In genomic region chr10:67884842-67885680, GRCh38 we compare ENCODE assay signal across 8 cellular contexts. TPM values are rescaled to one million over a fixed set of nuclear protein-coding genes. Genes with fewer than 3 reads are reported as not detected.
DNase-seq lines count a peak whose midpoint lies in the region; ATAC-seq and TF ChIP-seq lines count a peak whose summit lies in the region.

No MANE protein-coding gene starts in this region.

- peaks cover 15 to 20% of the 10 kb centered on the region in 2 experiments for H3K79me1 ChIP-seq in IMR-90 (ENCODE audit: low read depth in 1 of 2, low read length in 2 of 2)

- intact Hi-C loops in IMR-90 (cut with micrococcal nuclease) = loop anchor here (1.0 to 10.0 kb wide), 3 partner anchors 190 to 450 kb away; partner anchors contain the start of genes HERC4, HNRNPH3 and PBLD

- H3K9me3 Mint-ChIP-seq in naive B cell = no peaks in the 10 kb centered on the region

- H3K23ac ChIP-seq in IMR-90 (ENCODE audit: low read depth, low read length) = peak overlapping the region; percentile 29

- peaks cover 7% of the 10 kb centered on the region for H3K36me3 ChIP-seq in IMR-90 (ENCODE audit: control insufficient read depth, insufficient read depth, low read length)
- H3K36me3 ChIP-seq in fibroblast of lung (ENCODE audit: control insufficient read depth, insufficient read depth, low read length) = peaks cover 3% of the 10 kb centered on the region

- H3K4me1 Mint-ChIP-seq in naive B cell = peaks cover 17 to 34% (median 26%) of the 10 kb centered on the region in 3 donors

- TF ChIP-seq CTCF in IMR-90 (conservative IDR thresholded peaks at IDR 0.05; ENCODE audit: low read depth, low read length) = no peak
- no peak for TF ChIP-seq CTCF in fibroblast of lung (conservative IDR thresholded peaks at IDR 0.05 in 1 of 2, IDR thresholded peaks at IDR 0.05 in 1 of 2; ENCODE audit: low read depth in 1 of 2, low read length in 2 of 2)

- DNase-seq in DMS114 treated with DMSO at 0.1 percent for 48 hours (lab: John Stamatoyannopoulos, UW; ENCODE audit: unreplicated experiment) (peak; percentile 68), IMR-90 (peak; percentile 63), RKO (ENCODE audit: low spot score) (peak; percentile 75), fibroblast of lung (ENCODE audit: low read depth in 2 of 2) (peak; percentile 71 to 82), naive B cell (peak; percentile 82)
- DNase-seq in activated T-helper 1 cell treated with anti-CD3 and anti-CD28 coated beads, Interleukin-2, amount 50 U/mL, for 16 hours (ENCODE audit: low read depth in 1 of 2, low spot score in 1 of 2) = peak; percentile 53 to 66
- DNase-seq in stimulated activated CD8-positive, alpha-beta memory T cell treated with anti-CD3 and anti-CD28 coated beads, Interleukin-7, amount 100 ng/mL, for 48 hours (ENCODE audit: extremely low read depth in 1 of 2, low read depth in 1 of 2) = peak; percentile 70 to 71

- peaks cover 26% of the 10 kb centered on the region for H3K79me2 ChIP-seq in fibroblast of lung (ENCODE audit: control insufficient read depth, insufficient read depth, low read length)

- no peak overlapping the region for H2AK5ac ChIP-seq in IMR-90 (ENCODE audit: low read depth, low read length)

- 0 out of 2 replicates have a peak overlapping the region, but pooled peaks have one; percentile 19 for H3K4ac ChIP-seq in IMR-90 (ENCODE audit: low read depth, low read length)

- no peaks in the 10 kb centered on the region for H3K9me3 ChIP-seq in IMR-90 (ENCODE audit: control insufficient read depth, insufficient read depth, low read length)
- H3K9me3 ChIP-seq in fibroblast of lung (ENCODE audit: control insufficient read depth, insufficient read depth, low read depth, low read length) = no peaks in the 10 kb centered on the region

- 0% methylated on average over 36 of the region's 73 CpGs; no CpG with 5 or more reads in 1 of the 2 experiments for WGBS in IMR-90 (ENCODE audit: extremely low coverage in 2 of 2, insufficient read length in 1 of 2), 2 experiments

- H2AK9ac ChIP-seq in IMR-90 (replicated peaks; ENCODE audit: low read depth, low read length, poor library complexity) = peak overlapping the region; percentile 69

- H4K20me1 ChIP-seq in IMR-90 (ENCODE audit: insufficient read depth, low read length) = peaks cover 15% of the 10 kb centered on the region
- no peaks in the 10 kb centered on the region for H4K20me1 ChIP-seq in fibroblast of lung (ENCODE audit: control insufficient read depth, extremely low read depth, insufficient read depth, low read length)

- H4K91ac ChIP-seq in IMR-90 (ENCODE audit: insufficient read depth, low read depth, low read length) = no peak overlapping the region

- dilution Hi-C loops in IMR-90 (cut with HindIII; ENCODE audit: low sequenced_read_pairs, unreplicated experiment) = no loop called here

- TF ChIP-seq POLR2A in IMR-90 (IDR thresholded peaks at IDR 0.05; ENCODE audit: low read depth, low read length) = no peak

- POLR2A ChIA-PET in IMR-90 (lab: Charles Lee; ENCODE audit: unreplicated experiment) = interaction anchor here (0.6 kb wide), 1 partner anchor 896 kb away, joined by 3 read pairs; no protein-coding TSS in a partner anchor

- H3K27me3 Mint-ChIP-seq in naive B cell = no peaks in the 10 kb centered on the region

- H3K27me3 ChIP-seq in IMR-90 (ENCODE audit: control insufficient read depth, insufficient read depth, low read length) (no peaks in the 10 kb centered on the region), fibroblast of lung (ENCODE audit: control insufficient read depth, insufficient read depth, low read length) (no peaks in the 10 kb centered on the region)

- no peak for TF ChIP-seq RAD21 in IMR-90 (IDR thresholded peaks at IDR 0.05; ENCODE audit: low read length)

- H2BK15ac ChIP-seq in IMR-90 (ENCODE audit: low read depth, low read length) = no peak overlapping the region

- H3K4me1 ChIP-seq in IMR-90 (ENCODE audit: control insufficient read depth, insufficient read depth, low read length) (peaks cover 3% of the 10 kb centered on the region; the same call in 1 of the 2 replicates), fibroblast of lung (ENCODE audit: control insufficient read depth, extremely low read depth, insufficient read depth, low read length) (peaks cover 2% of the 10 kb centered on the region)

- H3K56ac ChIP-seq in IMR-90 (ENCODE audit: extremely low read depth, insufficient read depth, low read length) = peak overlapping the region; percentile 66; the same call in 1 of the 2 replicates

- H2BK120ac ChIP-seq in IMR-90 (ENCODE audit: low read depth, low read length) = no peak overlapping the region

- H4K8ac ChIP-seq in IMR-90 (ENCODE audit: low read depth in 2 of 2, low read length in 2 of 2) = peak overlapping the region in 1 of 2 experiments; percentile 37; a peak in 1 of 4 replicates

- H2AFZ ChIP-seq in IMR-90 (replicated peaks; ENCODE audit: low read length, poor library complexity) (peak overlapping the region; percentile 88), fibroblast of lung (ENCODE audit: low read length) (no peak overlapping the region)

- peak; percentile 65 for ATAC-seq in GM21576 (IDR thresholded peaks at IDR 0.05; ENCODE audit: unreplicated experiment)
- peak; percentile 83 for ATAC-seq in IMR-90 (ENCODE audit: low read depth)
- ATAC-seq in naive B cell (ENCODE audit: low read depth in 2 of 2) = peak; percentile 62 to 65

- H3K4me2 ChIP-seq in IMR-90 (ENCODE audit: low read depth, low read length) (peak overlapping the region; percentile 77; the same call in 1 of the 2 replicates), fibroblast of lung (ENCODE audit: extremely low read depth, insufficient read depth, low read length) (peak overlapping the region; percentile 84)

- peak overlapping the region; percentile 53 for H2BK5ac ChIP-seq in IMR-90 (ENCODE audit: low read depth, low read length, poor library complexity, severe bottlenecking)

- H2BK20ac ChIP-seq in IMR-90 (ENCODE audit: low read depth, low read length) = no peak overlapping the region

- peak overlapping the region; percentile 55 for H3K27ac ChIP-seq in IMR-90 (ENCODE audit: insufficient read depth, low read length)
- H3K27ac ChIP-seq in fibroblast of lung (ENCODE audit: insufficient read depth, low read length) = peak overlapping the region; percentile 52

- CTCF ChIA-PET in IMR-90 (lab: Yijun Ruan, JAX) = interaction anchor here (0.5 to 1.2 kb wide), 4 partner anchors 12 to 447 kb away, joined by 3 to 6 read pairs (median 3); partner anchors contain the start of gene HNRNPH3

- BruUV-seq in IMR-90 (replicated peaks; lab: Mats Ljungman, UMichigan) = no TSS peak

- in situ Hi-C loops in IMR-90 (cut with MboI; ENCODE audit: low sequenced_read_pairs) = no loop called here

- H3K9ac ChIP-seq in IMR-90 (ENCODE audit: low read depth, low read length) = peak overlapping the region; percentile 52
- peak overlapping the region; percentile 79 for H3K9ac ChIP-seq in fibroblast of lung (ENCODE audit: insufficient read depth, low read length)

- peaks cover 11 to 13% of the 10 kb centered on the region in 2 donors for H3K36me3 Mint-ChIP-seq in naive B cell

- H3K27ac Mint-ChIP-seq in naive B cell = peak overlapping the region; percentile 94 to 97 (median 96)

- 0 out of 2 replicates have a peak, but pooled peaks cover 5% of the 10 kb centered on the region for H3K9me1 ChIP-seq in IMR-90 (ENCODE audit: insufficient read depth, low read length)

- H3K4me3 ChIP-seq in IMR-90 (ENCODE audit: insufficient read depth, low read depth, low read length) = peak overlapping the region; percentile 56
- peak overlapping the region; percentile 60 to 79 (median 74) for H3K4me3 ChIP-seq in fibroblast of lung (replicated peaks in 1 of 4; ENCODE audit: control extremely low read depth in 1 of 4, insufficient read depth in 1 of 4, low read depth in 3 of 4, low read length in 4 of 4)

- peak overlapping the region; percentile 84 to 97 (median 92) for H3K4me3 Mint-ChIP-seq in naive B cell

- no peak overlapping the region for H3K18ac ChIP-seq in IMR-90 (ENCODE audit: low read depth, low read length)

- no peak overlapping the region for H4K5ac ChIP-seq in IMR-90 (ENCODE audit: low read depth, low read length)

- no peak overlapping the region for H3K14ac ChIP-seq in IMR-90 (replicated peaks; ENCODE audit: low read depth, low read length)

TF ChIP-seq in IMR-90, 13 proteins besides CTCF, POLR2A, EP300 and RAD21 (continues in another document):
- TF ChIP-seq CEBPB (IDR thresholded peaks at IDR 0.05; ENCODE audit: low read depth, low read length) (no peak), SMC3 (IDR thresholded peaks at IDR 0.05; ENCODE audit: low read depth, low read length) (no peak), MAFK (IDR thresholded peaks at IDR 0.05; ENCODE audit: low read depth, low read length) (no peak), ELK1 (IDR thresholded peaks at IDR 0.05; ENCODE audit: borderline replicate concordance, low read depth, low read length) (no peak), CHD1 (IDR thresholded peaks at IDR 0.05; ENCODE audit: low read depth, low read length) (no peak), BHLHE40 (IDR thresholded peaks at IDR 0.05; ENCODE audit: low read depth, low read length) (no peak)

RNA-seq across cellular contexts. Expression of gene SIRT1, which starts 0.6 kb away (rescaled TPM):
- total RNA-seq in IMR-90 (2012; rRNA removed) (12.9 and 20.6 TPM in 2 replicates), fibroblast of lung (21.1 TPM in 2 replicates)
- polyA plus RNA-seq in IMR-90 (2012; rRNA removed) (6.9 and 9.5 TPM in 2 replicates), fibroblast of lung (17.0 and 18.0 TPM in 2 replicates), naive B cell (ENCODE audit: low read depth in 6 of 6) (10 to 100 TPM; 16.5 to 34.4 (median 21.0) TPM)
- polyA plus RNA-seq in IMR-90 (2012; cell fraction: cytosol; rRNA removed) = 1.4 and 1.7 TPM in 2 replicates
- polyA plus RNA-seq in IMR-90 (2012; cell fraction: nucleus; rRNA removed; ENCODE audit: low replicate concordance) = 1.3 and 7.2 TPM in 2 replicates
- 10.5 and 11.4 TPM in 2 replicates for polyA plus RNA-seq in fibroblast of lung (2012)
- polyA minus RNA-seq in fibroblast of lung (ENCODE audit: low replicate concordance) = 1.0 and 1.9 TPM in 2 replicates

RNA-seq across cellular contexts. Expression of gene DNAJC12, which starts 47.1 kb away (rescaled TPM):
- total RNA-seq in IMR-90 (2012; rRNA removed) (1.7 and 2.3 TPM in 2 replicates), fibroblast of lung (1.8 and 3.9 TPM in 2 replicates)
- polyA plus RNA-seq in IMR-90 (2012; rRNA removed) (2.0 and 2.9 TPM in 2 replicates), fibroblast of lung (1.1 and 2.3 TPM in 2 replicates), naive B cell (ENCODE audit: low read depth in 6 of 6) (under 1 TPM in 1 of 6 donors, not detected in 5; 0.70 TPM)
- 0.36 and 1.1 TPM in 2 replicates for polyA plus RNA-seq in IMR-90 (2012; cell fraction: cytosol; rRNA removed)
- 0.05 and 1.1 TPM in 2 replicates for polyA plus RNA-seq in IMR-90 (2012; cell fraction: nucleus; rRNA removed; ENCODE audit: low replicate concordance)
- 0.63 and 1.5 TPM in 2 replicates for polyA plus RNA-seq in fibroblast of lung (2012)
- polyA minus RNA-seq in fibroblast of lung (ENCODE audit: low replicate concordance) = 2.0 TPM in 1 of 2 replicates, not detected in the other

Comparison
In these comparisons a context has a peak if more than half of its experiments do, and no peak if none do; other contexts are left out.
1. Peak in every context shown above with its lines: DNase-seq, ATAC-seq, H3K4me3 ChIP-seq and H3K27ac ChIP-seq.